Comparison of ENCODE assay signal across 21 cellular contexts in genomic region chrX:37860731-37861130, GRCh38.
"Had no signal": no experiment of that assay in that cellular context is flagged by ENCODE, and none has a peak within 500 bp of the region (broad histone marks: within the 10 kb centered on the region; RNA-seq: fewer than 3 reads in every experiment).

No MANE protein-coding gene starts in this region.

- H3K4me3 Mint-ChIP-seq: activated CD4-positive, alpha-beta memory T cell treated with anti-CD3 and anti-CD28 coated beads for 36 hours; endodermal cell; naive thymus-derived CD4-positive, alpha-beta T cell; stimulated activated naive CD8-positive, alpha-beta T cell treated with anti-CD3 and anti-CD28 coated beads, Interleukin-15, Interleukin-2, amounts not matched to agents 100 ng/mL and 50 ng/mL, for 24 hours; T-helper 1 cell treated with Interleukin-12 subunit alpha and Interleukin-12 subunit beta and Interleukin-4 antibody, amounts not matched to agents 30 μg/mL and 1 μg/mL, for 36 hours; type B pancreatic cell had no signal

- H3K4me1 Mint-ChIP-seq: naive thymus-derived CD4-positive, alpha-beta T cell had no signal

- H3K27me3 Mint-ChIP-seq: activated CD4-positive, alpha-beta memory T cell treated with anti-CD3 and anti-CD28 coated beads for 36 hours; type B pancreatic cell had no signal

- DNase-seq: activated CD4-positive, alpha-beta memory T cell treated with anti-CD3 and anti-CD28 coated beads for 36 hours; activated CD4-positive, alpha-beta T cell treated with anti-CD3 and anti-CD28 coated beads for 48 hours; activated CD8-positive, alpha-beta memory T cell treated with anti-CD3 and anti-CD28 coated beads, Interleukin-2, amount 50 U/mL, for 4 hours; activated gamma-delta T cell; activated naive CD4-positive, alpha-beta T cell treated with anti-CD3 and anti-CD28 coated beads, Interleukin-2, amount 50 U/mL, for 16 hours; activated T-cell treated with anti-CD3 and anti-CD28 coated beads, Interleukin-2, amount 50 U/mL, for 1 hour; amniotic stem cell; central memory CD4-positive, alpha-beta T cell; endodermal cell; left ventricle myocardium superior; naive thymus-derived CD4-positive, alpha-beta T cell; right cardiac atrium; stimulated activated CD4-positive, alpha-beta T cell treated with anti-CD3 and anti-CD28 coated beads, Interleukin-4, amount 100 ng/mL, for 1 hour; SW 1271; T-helper 9 cell; WERI-Rb-1 had no signal

- H3K27ac Mint-ChIP-seq: endodermal cell; naive thymus-derived CD4-positive, alpha-beta T cell; stimulated activated naive CD8-positive, alpha-beta T cell treated with anti-CD3 and anti-CD28 coated beads, Interleukin-15, Interleukin-2, amounts not matched to agents 100 ng/mL and 50 ng/mL, for 24 hours; T-helper 1 cell treated with Interleukin-12 subunit alpha and Interleukin-12 subunit beta and Interleukin-4 antibody, amounts not matched to agents 30 μg/mL and 1 μg/mL, for 36 hours; type B pancreatic cell had no signal

- ATAC-seq: activated CD4-positive, CD25-positive, alpha-beta regulatory T cell treated with anti-CD3 and anti-CD28 coated beads, Interleukin-2, amount 50 U/mL, for 24 hours; esophagus mucosa; left ventricle myocardium superior; naive thymus-derived CD4-positive, alpha-beta T cell; right cardiac atrium had no signal

- H3K36me3 ChIP-seq: WERI-Rb-1 had no signal

- H3K9me3 Mint-ChIP-seq: activated CD4-positive, alpha-beta memory T cell treated with anti-CD3 and anti-CD28 coated beads for 36 hours; stimulated activated naive CD8-positive, alpha-beta T cell treated with anti-CD3 and anti-CD28 coated beads, Interleukin-15, Interleukin-2, amounts not matched to agents 100 ng/mL and 50 ng/mL, for 24 hours; T-helper 1 cell treated with Interleukin-12 subunit alpha and Interleukin-12 subunit beta and Interleukin-4 antibody, amounts not matched to agents 30 μg/mL and 1 μg/mL, for 36 hours; type B pancreatic cell had no signal

- H3K36me3 Mint-ChIP-seq: activated CD4-positive, alpha-beta memory T cell treated with anti-CD3 and anti-CD28 coated beads for 36 hours; naive thymus-derived CD4-positive, alpha-beta T cell; type B pancreatic cell had no signal
